11 cellular contexts compared by ENCODE assay signal in the genomic region with DNA sequence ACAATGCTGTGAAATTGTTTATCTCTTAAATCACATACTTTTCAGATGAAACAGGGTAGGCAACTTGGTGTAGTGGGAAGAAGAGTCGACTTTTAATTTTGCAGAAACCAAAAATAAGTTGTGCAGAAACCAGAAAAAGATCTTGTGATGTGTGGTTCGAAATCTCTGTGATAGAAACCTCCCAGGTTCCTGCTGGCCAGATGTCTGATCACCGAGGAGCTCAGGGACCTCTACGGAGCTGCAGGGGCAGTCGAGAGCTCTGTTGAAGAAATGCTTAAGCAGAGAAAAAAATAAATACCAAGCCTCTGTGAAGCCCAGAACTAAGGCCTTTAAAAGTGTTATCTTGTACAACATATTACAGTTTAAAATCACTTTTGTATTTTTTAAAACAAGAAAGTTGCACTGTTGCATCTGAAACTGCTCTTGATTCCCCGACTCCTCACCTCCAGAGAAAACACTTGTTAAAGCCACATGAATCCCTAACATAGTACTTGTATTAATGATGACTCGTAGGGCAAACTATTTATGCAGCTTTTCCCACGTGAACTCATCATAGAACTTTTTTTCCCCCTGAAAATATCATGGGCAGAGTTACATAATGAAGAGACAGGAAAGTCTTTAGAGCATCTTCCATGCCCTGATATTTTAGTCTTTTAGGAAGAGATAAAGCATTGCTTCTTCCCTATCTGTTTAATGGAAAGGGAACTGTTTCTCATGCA. TPM values are rescaled to one million over a fixed set of nuclear protein-coding genes. Genes with fewer than 3 reads are reported as not detected.
DNase-seq lines count a peak whose midpoint lies in the region; ATAC-seq and TF ChIP-seq lines count a peak whose summit lies in the region.
"Had no signal": no experiment of that assay in that cellular context is flagged by ENCODE, and none has a peak within 500 bp of the region (broad histone marks: within the 10 kb centered on the region; RNA-seq: fewer than 3 reads in every experiment).

No MANE protein-coding gene starts in this region.

- POLR2A ChIA-PET in naive thymus-derived CD8-positive, alpha-beta T cell (lab: Charles Lee), result interaction anchor here (1.1 to 2.0 kb wide), 2 partner anchors 10 to 24 kb away, joined by 4 to 7 read pairs; no protein-coding TSS in a partner anchor

- no peaks in the 10 kb centered on the region for H3K27me3 Mint-ChIP-seq in naive thymus-derived CD8-positive, alpha-beta T cell

- H3K4me3 Mint-ChIP-seq in naive thymus-derived CD8-positive, alpha-beta T cell, result peak overlapping the region; percentile 22 to 86 (median 74)

- peak; percentile 21 for DNase-seq in SW480 (ENCODE audit: low spot score)
- no peak for DNase-seq in naive thymus-derived CD8-positive, alpha-beta T cell
- DNase-seq in cerebellar cortex (ENCODE audit: low spot score), result no peak
- no peak for DNase-seq in ACHN
- no peak for DNase-seq in NCI-H446 (lab: John Stamatoyannopoulos, UW)
- DNase-seq: NCI-H1092 had no signal

- no peaks in the 10 kb centered on the region for H3K9me3 Mint-ChIP-seq in naive thymus-derived CD8-positive, alpha-beta T cell

- peaks cover 0 to 8% (median 3%) of the 10 kb centered on the region in 3 donors for H3K36me3 Mint-ChIP-seq in naive thymus-derived CD8-positive, alpha-beta T cell

- ATAC-seq in GM21786 (IDR thresholded peaks at IDR 0.05; ENCODE audit: unreplicated experiment) (peak; percentile 57), HG02642 (IDR thresholded peaks at IDR 0.05; ENCODE audit: poor library complexity, unreplicated experiment) (no peak)
- ATAC-seq in naive thymus-derived CD8-positive, alpha-beta T cell, result no peak
- ATAC-seq: Panc1 had no signal

- peaks cover 40 to 78% (median 69%) of the 10 kb centered on the region in 4 donors for H3K4me1 Mint-ChIP-seq in naive thymus-derived CD8-positive, alpha-beta T cell

- H3K27ac Mint-ChIP-seq in naive thymus-derived CD8-positive, alpha-beta T cell, result peak overlapping the region; percentile 87 to 98 (median 95)

- in situ Hi-C loops in ACHN (cut with HindIII; ENCODE audit: low pct_ligation_motif_present, low pct_unique_long_range_greater_than_20kb, low sequenced_read_pairs), result no loop called here

- peak; percentile 25 for TF ChIP-seq CTCF in GM12873 (IDR thresholded peaks at IDR 0.05; ENCODE audit: insufficient read depth, low read depth, low read length, missing control alignments)

RNA-seq across cellular contexts. Expression of gene CCK, which starts 51.3 kb away (rescaled TPM):
- not detected for total RNA-seq in naive thymus-derived CD8-positive, alpha-beta T cell
- polyA plus RNA-seq in naive thymus-derived CD8-positive, alpha-beta T cell, result not detected
- total RNA-seq: subcutaneous adipose tissue had no signal
